ENCODE assay signal across 18 cellular contexts in the genomic region with DNA sequence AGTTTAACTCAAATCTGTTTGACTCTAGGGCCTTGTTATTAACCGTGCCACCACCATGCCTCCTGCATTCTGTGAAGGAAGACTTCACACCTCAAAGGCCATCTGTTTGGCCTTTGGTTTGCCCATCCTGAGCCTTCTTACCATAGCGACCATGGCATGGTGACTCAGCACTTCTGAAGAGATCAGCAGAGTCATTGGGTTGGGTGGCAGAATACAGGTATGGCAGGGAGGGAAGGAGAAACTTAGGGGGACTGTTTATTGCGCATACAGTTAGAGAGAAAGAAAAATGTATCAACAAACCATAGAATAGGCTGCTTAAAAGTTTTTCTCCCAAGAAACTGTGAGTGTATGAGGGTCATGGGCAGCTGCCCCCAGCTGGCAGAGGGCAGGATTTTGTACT. TPM values are rescaled to one million over a fixed set of nuclear protein-coding genes. Genes with fewer than 3 reads are reported as not detected.
DNase-seq lines count a peak whose midpoint lies in the region; ATAC-seq and TF ChIP-seq lines count a peak whose summit lies in the region.
"Had no signal": no experiment of that assay in that cellular context is flagged by ENCODE, and none has a peak within 500 bp of the region (broad histone marks: within the 10 kb centered on the region; RNA-seq: fewer than 3 reads in every experiment).

No MANE protein-coding gene starts in this region.

- no peak overlapping the region for H3K4me3 ChIP-seq in OCI-LY7 (ENCODE audit: low read depth, low read length, poor library complexity, severe bottlenecking)
- H3K4me3 ChIP-seq: left ventricle myocardium inferior, prostate gland had no signal

- peak overlapping the region; percentile 98 for H3K27ac Mint-ChIP-seq in activated naive CD4-positive, alpha-beta T cell treated with anti-CD3 and anti-CD28 coated beads for 36 hours
- peak overlapping the region; percentile 99 for H3K27ac Mint-ChIP-seq in activated naive CD8-positive, alpha-beta T cell treated with anti-CD3 and anti-CD28 coated beads, Interleukin-2, amount 10 ng/mL, durations not matched to agents 7 days and 5 days
- peak overlapping the region; percentile 96 for H3K27ac Mint-ChIP-seq in stimulated activated naive B cell treated with anti-CD40 and anti-IgM and Interleukin-4, amounts not matched to agents 10 μg/mL and 1 μg/mL and 100 μg/mL, for 72 hours

- no peak overlapping the region for H3K4me2 ChIP-seq in OCI-LY7 (ENCODE audit: low read length)

- H4K20me1 ChIP-seq in OCI-LY7 (ENCODE audit: insufficient read depth, low read length): no peaks in the 10 kb centered on the region

- H2AFZ ChIP-seq in OCI-LY7 (ENCODE audit: low read length): no peak overlapping the region

- ATAC-seq in activated naive CD8-positive, alpha-beta T cell treated with anti-CD3 and anti-CD28 coated beads, Interleukin-2, amount 10 ng/mL, durations not matched to agents 7 days and 5 days (ENCODE audit: low read depth): no peak
- no peak for ATAC-seq in stimulated activated naive B cell treated with anti-CD40 and anti-IgM and Interleukin-4, amounts not matched to agents 10 μg/mL and 1 μg/mL and 100 μg/mL, for 72 hours (replicated peaks)

- no peak overlapping the region for H3K27ac ChIP-seq in OCI-LY7 (ENCODE audit: low read depth, low read length, poor library complexity, severe bottlenecking)
- H3K27ac ChIP-seq: left ventricle myocardium inferior, prostate gland had no signal

- H3K9me2 ChIP-seq in OCI-LY7 (ENCODE audit: insufficient read depth, low read length): no peaks in the 10 kb centered on the region

- peaks cover 59% of the 10 kb centered on the region for H3K4me1 ChIP-seq in OCI-LY7 (ENCODE audit: insufficient read depth, low read length, poor library complexity, severe bottlenecking)
- H3K4me1 ChIP-seq: prostate gland had no signal

- H3K4me1 Mint-ChIP-seq in activated naive CD4-positive, alpha-beta T cell treated with anti-CD3 and anti-CD28 coated beads for 36 hours (ENCODE audit: low read depth): peaks cover 92% of the 10 kb centered on the region
- H3K4me1 Mint-ChIP-seq in activated naive CD8-positive, alpha-beta T cell treated with anti-CD3 and anti-CD28 coated beads, Interleukin-2, amount 10 ng/mL, durations not matched to agents 7 days and 5 days: peaks cover 89% of the 10 kb centered on the region
- peaks cover 51 to 79% of the 10 kb centered on the region in 2 donors for H3K4me1 Mint-ChIP-seq in stimulated activated naive B cell treated with anti-CD40 and anti-IgM and Interleukin-4, amounts not matched to agents 10 μg/mL and 1 μg/mL and 100 μg/mL, for 72 hours

- no peaks in the 10 kb centered on the region for H3K9me3 Mint-ChIP-seq in activated naive CD4-positive, alpha-beta T cell treated with anti-CD3 and anti-CD28 coated beads for 36 hours
- no peaks in the 10 kb centered on the region for H3K9me3 Mint-ChIP-seq in activated naive CD8-positive, alpha-beta T cell treated with anti-CD3 and anti-CD28 coated beads, Interleukin-2, amount 10 ng/mL, durations not matched to agents 7 days and 5 days
- H3K9me3 Mint-ChIP-seq in stimulated activated naive B cell treated with anti-CD40 and anti-IgM and Interleukin-4, amounts not matched to agents 10 μg/mL and 1 μg/mL and 100 μg/mL, for 72 hours: peaks cover 0 to 4% of the 10 kb centered on the region in 2 donors

- H3K36me3 Mint-ChIP-seq in activated naive CD4-positive, alpha-beta T cell treated with anti-CD3 and anti-CD28 coated beads for 36 hours (ENCODE audit: low read depth): peaks cover 95% of the 10 kb centered on the region
- peaks cover 91% of the 10 kb centered on the region for H3K36me3 Mint-ChIP-seq in activated naive CD8-positive, alpha-beta T cell treated with anti-CD3 and anti-CD28 coated beads, Interleukin-2, amount 10 ng/mL, durations not matched to agents 7 days and 5 days
- H3K36me3 Mint-ChIP-seq in stimulated activated naive B cell treated with anti-CD40 and anti-IgM and Interleukin-4, amounts not matched to agents 10 μg/mL and 1 μg/mL and 100 μg/mL, for 72 hours: peaks cover 18 to 24% of the 10 kb centered on the region in 2 donors

- DNase-seq in activated naive CD4-positive, alpha-beta T cell treated with anti-CD3 and anti-CD28 coated beads for 36 hours: peak; percentile 66
- no peak for DNase-seq in activated naive CD4-positive, alpha-beta T cell treated with Interleukin-2 at 50 U/mL for 16 hours
- DNase-seq in OCI-LY7 (ENCODE audit: low spot score) (no peak), NOMO-1 treated with dmso at 0.1 percent for 144 hours (lab: John Stamatoyannopoulos, UW; ENCODE audit: unreplicated experiment) (no peak), D341Med (ENCODE audit: low spot score) (no peak), cortex of kidney (lab: John Stamatoyannopoulos, UW) (no peak)
- DNase-seq in activated naive CD8-positive, alpha-beta T cell treated with anti-CD3 and anti-CD28 coated beads, Interleukin-2, amount 10 ng/mL, durations not matched to agents 7 days and 5 days: no peak
- no peak for DNase-seq in stimulated activated naive B cell treated with anti-CD40 and anti-IgM and Interleukin-4, amounts not matched to agents 10 μg/mL and 1 μg/mL and 100 μg/mL, for 72 hours
- DNase-seq: DMS153; KG1; left ventricle myocardium inferior; NCI-H1436 treated with DMSO at 0.1 percent for 48 hours; NCI-H2227 treated with DMSO at 0.1 percent for 48 hours; NK-92 treated with Interleukin-12 subunit alpha and Interleukin-12 subunit beta, amount 100 ng/mL, for 24 hours; SHP77; substantia nigra; T-helper 9 cell had no signal

- TF ChIP-seq CTCF in OCI-LY7 (conservative IDR thresholded peaks at IDR 0.05; ENCODE audit: low read length): 0 out of 2 replicates have a peak, but pooled peaks have one; percentile 22

- CTCF ChIA-PET in activated naive CD4-positive, alpha-beta T cell treated with anti-CD3 and anti-CD28 coated beads for 36 hours (lab: Charles Lee): interaction anchor here (0.6 to 6.7 kb wide), 5 partner anchors 8 to 50 kb away, joined by 3 to 67 read pairs (median 19); no protein-coding TSS in a partner anchor
- CTCF ChIA-PET in OCI-LY7 (lab: Charles Lee; ENCODE audit: unreplicated experiment): no interaction called here

- POLR2A ChIA-PET in OCI-LY7 (lab: Charles Lee): interaction anchor here (0.6 to 2.9 kb wide), 3 partner anchors 9 to 225 kb away, joined by 3 to 13 read pairs (median 5); no protein-coding TSS in a partner anchor
- POLR2A ChIA-PET in activated naive CD8-positive, alpha-beta T cell treated with anti-CD3 and anti-CD28 coated beads, Interleukin-2, amount 10 ng/mL, durations not matched to agents 7 days and 5 days (lab: Charles Lee): interaction anchor here (0.7 to 20.6 kb wide), 13 partner anchors 11 to 816 kb away, joined by 3 to 452 read pairs (median 11); no protein-coding TSS in a partner anchor

- H3K4me3 Mint-ChIP-seq in activated naive CD4-positive, alpha-beta T cell treated with anti-CD3 and anti-CD28 coated beads for 36 hours: peak overlapping the region; percentile 67
- peak overlapping the region; percentile 86 for H3K4me3 Mint-ChIP-seq in activated naive CD8-positive, alpha-beta T cell treated with anti-CD3 and anti-CD28 coated beads, Interleukin-2, amount 10 ng/mL, durations not matched to agents 7 days and 5 days
- H3K4me3 Mint-ChIP-seq in stimulated activated naive B cell treated with anti-CD40 and anti-IgM and Interleukin-4, amounts not matched to agents 10 μg/mL and 1 μg/mL and 100 μg/mL, for 72 hours: peak overlapping the region in 1 of 2 donors; percentile 17

- peaks cover 7% of the 10 kb centered on the region; the same call in 1 of the 2 replicates for H3K79me2 ChIP-seq in OCI-LY7 (ENCODE audit: insufficient read depth, low read depth, low read length)

- no peaks in the 10 kb centered on the region for H3K27me3 Mint-ChIP-seq in activated naive CD4-positive, alpha-beta T cell treated with anti-CD3 and anti-CD28 coated beads for 36 hours (ENCODE audit: low read depth)
- H3K27me3 Mint-ChIP-seq in activated naive CD8-positive, alpha-beta T cell treated with anti-CD3 and anti-CD28 coated beads, Interleukin-2, amount 10 ng/mL, durations not matched to agents 7 days and 5 days: no peaks in the 10 kb centered on the region
- H3K27me3 Mint-ChIP-seq in stimulated activated naive B cell treated with anti-CD40 and anti-IgM and Interleukin-4, amounts not matched to agents 10 μg/mL and 1 μg/mL and 100 μg/mL, for 72 hours: no peaks in the 10 kb centered on the region

- intact Hi-C loops in activated naive CD4-positive, alpha-beta T cell treated with anti-CD3 and anti-CD28 coated beads for 36 hours (cut with micrococcal nuclease): loop anchor here (5.0 kb wide), 1 partner anchor 673 kb away; no protein-coding TSS in a partner anchor
- intact Hi-C loops in OCI-LY7 (cut with micrococcal nuclease; ENCODE audit: unreplicated experiment): no loop called here

- BruUV-seq in OCI-LY7 (replicated peaks; lab: Mats Ljungman, UMichigan): no TSS peak

- H3K9me3 ChIP-seq in OCI-LY7 (ENCODE audit: low read length): no peaks in the 10 kb centered on the region
- H3K9me3 ChIP-seq: left ventricle myocardium inferior, prostate gland had no signal

- H3K36me3 ChIP-seq in OCI-LY7 (ENCODE audit: insufficient read depth, low read length): peaks cover 40% of the 10 kb centered on the region
- H3K36me3 ChIP-seq: left ventricle myocardium inferior, prostate gland had no signal

RNA-seq across cellular contexts. Expression of a gene that starts 49.2 kb away (rescaled TPM):
- total RNA-seq in activated naive CD4-positive, alpha-beta T cell treated with anti-CD3 and anti-CD28 coated beads for 36 hours: 100 to 1,000 TPM; 219 to 226 TPM
- total RNA-seq in OCI-LY7 (2014; rRNA removed; shearing (Covaris generic)): 88.6 and 154 TPM in 2 replicates
- total RNA-seq in OCI-LY7 (2022): 115 and 117 TPM in 2 replicates
- total RNA-seq in activated naive CD8-positive, alpha-beta T cell treated with anti-CD3 and anti-CD28 coated beads, Interleukin-2, amount 10 ng/mL, durations not matched to agents 7 days and 5 days: 100 to 1,000 TPM; 124 to 148 TPM

RNA-seq across cellular contexts. Expression of a gene that starts 58.3 kb away (rescaled TPM):
- total RNA-seq in activated naive CD4-positive, alpha-beta T cell treated with anti-CD3 and anti-CD28 coated beads for 36 hours: 10 to 100 TPM; 11.1 to 11.9 TPM
- 5.6 and 6.6 TPM in 2 replicates for total RNA-seq in OCI-LY7 (2014; rRNA removed; shearing (Covaris generic))
- total RNA-seq in OCI-LY7 (2022): 15.1 and 15.6 TPM in 2 replicates
- total RNA-seq in activated naive CD8-positive, alpha-beta T cell treated with anti-CD3 and anti-CD28 coated beads, Interleukin-2, amount 10 ng/mL, durations not matched to agents 7 days and 5 days: 10 to 100 TPM; 13.0 to 17.9 TPM
